8 cellular contexts compared by ENCODE assay signal in genomic region chr12:100138048-100138907, GRCh38. TPM values are rescaled to one million over a fixed set of nuclear protein-coding genes. Genes with fewer than 3 reads are reported as not detected.
DNase-seq lines count a peak whose midpoint lies in the region; ATAC-seq and TF ChIP-seq lines count a peak whose summit lies in the region.

No MANE protein-coding gene starts in this region.

- H3K18ac ChIP-seq in neuronal stem cell (ENCODE audit: low read length) = no peak overlapping the region

- H3K9ac ChIP-seq in neuronal stem cell (ENCODE audit: low read depth, low read length, poor library complexity) = no peak overlapping the region

- no peak overlapping the region for H3K14ac ChIP-seq in neuronal stem cell (ENCODE audit: low read length)

- H3K4me2 ChIP-seq in neuronal stem cell (ENCODE audit: insufficient read depth, low read length, poor library complexity, severe bottlenecking) = no peak overlapping the region

- CTCF ChIA-PET in activated B cell treated with CpG ODN at 0.5 μM for 24 hours (lab: Charles Lee) = interaction anchor here (1.1 to 1.8 kb wide), 2 partner anchors 11 to 17 kb away, joined by 3 to 6 read pairs; no protein-coding TSS in a partner anchor

- no peak for TF ChIP-seq CTCF in activated B cell treated with CpG ODN at 0.5 μM for 24 hours (IDR thresholded peaks at IDR 0.05)

- no peak overlapping the region for H2BK5ac ChIP-seq in neuronal stem cell (ENCODE audit: low read length)

- H3K4ac ChIP-seq in neuronal stem cell (ENCODE audit: low read length) = no peak overlapping the region

- no peak overlapping the region for H4K91ac ChIP-seq in neuronal stem cell (ENCODE audit: low read depth, low read length, poor library complexity)

- H3K36me3 ChIP-seq in neuronal stem cell (replicated peaks in 1 of 2; ENCODE audit: control insufficient read depth in 2 of 2, insufficient read depth in 2 of 2, low read length in 2 of 2) = no peaks in the 10 kb centered on the region

- WGBS in neuronal stem cell (ENCODE audit: extremely low coverage in 2 of 2, insufficient read length in 2 of 2, insufficient replicate concordance in 1 of 2), 2 donors = no CpG with 5 or more reads among the region's 9 CpGs

- H3K4me3 Mint-ChIP-seq in activated B cell treated with CpG ODN at 0.5 μM for 24 hours (peak overlapping the region; percentile 59), memory B cell (peak overlapping the region; percentile 66)

- no peak overlapping the region for H2AK5ac ChIP-seq in neuronal stem cell (ENCODE audit: low read depth, low read length)

- intact Hi-C loops in activated B cell treated with CpG ODN at 0.5 μM for 24 hours (cut with micrococcal nuclease) = loop anchor here (1.0 kb wide), 1 partner anchor 62 kb away; the partner anchor contains the start of gene ACTR6

- no peaks in the 10 kb centered on the region for H3K9me3 Mint-ChIP-seq in activated B cell treated with CpG ODN at 0.5 μM for 24 hours
- no peaks in the 10 kb centered on the region for H3K9me3 Mint-ChIP-seq in memory B cell

- H3K9me3 ChIP-seq in neuronal stem cell (replicated peaks in 1 of 2; ENCODE audit: control insufficient read depth in 2 of 2, insufficient read depth in 1 of 2, low read depth in 1 of 2, low read length in 2 of 2) = no peaks in the 10 kb centered on the region

- peak; percentile 23 for ATAC-seq in HG03108 (IDR thresholded peaks at IDR 0.05; ENCODE audit: unreplicated experiment)
- no peak for ATAC-seq in activated B cell treated with CpG ODN at 0.5 μM for 24 hours (ENCODE audit: low read depth)
- peak; percentile 8 for ATAC-seq in memory B cell (ENCODE audit: low read depth)
- ATAC-seq in GM21526 (IDR thresholded peaks at IDR 0.05; ENCODE audit: low FRiP score, unreplicated experiment) = no peak
- ATAC-seq in HG03342 (IDR thresholded peaks at IDR 0.05; ENCODE audit: unreplicated experiment) = no peak

- no peak overlapping the region for H3K27ac ChIP-seq in neuronal stem cell (replicated peaks; ENCODE audit: low read length)

- no peak overlapping the region for H4K8ac ChIP-seq in neuronal stem cell (ENCODE audit: low read depth, low read length)

- H3K4me1 Mint-ChIP-seq in activated B cell treated with CpG ODN at 0.5 μM for 24 hours (peaks cover 52% of the 10 kb centered on the region), memory B cell (peaks cover 43% of the 10 kb centered on the region)

- H2BK15ac ChIP-seq in neuronal stem cell (ENCODE audit: low read length) = no peak overlapping the region

- H3K27me3 ChIP-seq in neuronal stem cell (ENCODE audit: control insufficient read depth in 3 of 3, insufficient read depth in 3 of 3, low read depth in 1 of 3, low read length in 3 of 3) = peaks cover 0 to 5% (median 0%) of the 10 kb centered on the region in 3 experiments

- H3K27ac Mint-ChIP-seq in activated B cell treated with CpG ODN at 0.5 μM for 24 hours (peak overlapping the region; percentile 76), memory B cell (peak overlapping the region; percentile 51)

- no peak overlapping the region for H3K23ac ChIP-seq in neuronal stem cell (ENCODE audit: low read depth, low read length, poor library complexity)

- DNase-seq in DMS53 (lab: John Stamatoyannopoulos, UW) (peak; percentile 23), DMS53 treated with DMSO at 0.1 percent for 48 hours (lab: John Stamatoyannopoulos, UW; ENCODE audit: unreplicated experiment) (no peak), activated B cell treated with CpG ODN at 0.5 μM for 24 hours (no peak), memory B cell (ENCODE audit: low spot score in 2 of 2) (peak in 1 of 2 donors; percentile 13), neuronal stem cell (ENCODE audit: low spot score) (no peak)

- POLR2A ChIA-PET in activated B cell treated with CpG ODN at 0.5 μM for 24 hours (lab: Charles Lee) = interaction anchor here (0.6 kb wide), 1 partner anchor 62 kb away, joined by 3 read pairs; the partner anchor contains the start of gene ACTR6

- no peak overlapping the region for H2BK12ac ChIP-seq in neuronal stem cell (ENCODE audit: low read length)

- peaks cover 0 to 2% of the 10 kb centered on the region in 2 donors for H3K4me1 ChIP-seq in neuronal stem cell (ENCODE audit: control insufficient read depth in 2 of 2, insufficient read depth in 1 of 2, low read depth in 1 of 2, low read length in 2 of 2)

- no peak overlapping the region for H2AFZ ChIP-seq in neuronal stem cell (ENCODE audit: low read length)

- no peaks in the 10 kb centered on the region for H3K79me1 ChIP-seq in neuronal stem cell (ENCODE audit: low read depth, low read length)

- H3K36me3 Mint-ChIP-seq in activated B cell treated with CpG ODN at 0.5 μM for 24 hours (ENCODE audit: low read depth) = peaks cover 4% of the 10 kb centered on the region
- H3K36me3 Mint-ChIP-seq in memory B cell = peaks cover 7% of the 10 kb centered on the region

- H2BK120ac ChIP-seq in neuronal stem cell (ENCODE audit: low read depth, low read length) = no peak overlapping the region

- H3K4me3 ChIP-seq in neuronal stem cell (ENCODE audit: low read length in 2 of 2) = no peak overlapping the region

- H3K27me3 Mint-ChIP-seq in activated B cell treated with CpG ODN at 0.5 μM for 24 hours = no peaks in the 10 kb centered on the region
- no peaks in the 10 kb centered on the region for H3K27me3 Mint-ChIP-seq in memory B cell

RNA-seq across cellular contexts. Expression of gene BLTP3B, which starts 4.4 kb away (rescaled TPM):
- total RNA-seq in activated B cell treated with CpG ODN at 0.5 μM for 24 hours = 22.3 and 22.5 TPM in 2 replicates
- 6.3 TPM for polyA plus RNA-seq in neuronal stem cell (2013, experiment 1 of 2)
- polyA plus RNA-seq in neuronal stem cell (2013, experiment 2 of 2) = 6.8 TPM

Comparison
In these comparisons a context has a peak if more than half of its experiments do, and no peak if none do; other contexts are left out.
1. ATAC-seq: peak in HG03108 (single experiment) and memory B cell (single experiment); none in activated B cell treated with CpG ODN at 0.5 μM for 24 hours (single experiment), GM21526 (single experiment) and HG03342 (single experiment).